Comparison of ENCODE assay signal across 8 cellular contexts in genomic region chrX:49269768-49270248, GRCh38. TPM values are rescaled to one million over a fixed set of nuclear protein-coding genes. Genes with fewer than 3 reads are reported as not detected.
DNase-seq lines count a peak whose midpoint lies in the region; ATAC-seq and TF ChIP-seq lines count a peak whose summit lies in the region.

PPP1R3F (plus strand) TSS chrX:49269793; CDS start chrX:49269870, 77 bp downstream.

- H3K4me3 Mint-ChIP-seq in CD14-positive monocyte: peak within 1 kb of the TSS; percentile 85 to 99

- intact Hi-C loops in CD14-positive monocyte (cut with micrococcal nuclease): no loop called here
- intact Hi-C loops in body of pancreas (cut with DNase I): no loop called here
- intact Hi-C loops in testis (cut with DNase I; ENCODE audit: low total_unique reads): no loop called here

- H3K9me3 ChIP-seq in body of pancreas: no peaks in the 10 kb centered on the region
- no peaks in the 10 kb centered on the region for H3K9me3 ChIP-seq in liver (ENCODE audit: control insufficient read depth in 4 of 4, low read length in 3 of 4)
- no peaks in the 10 kb centered on the region for H3K9me3 ChIP-seq in testis

- WGBS in body of pancreas, 2 donors: 0% methylated on average over 25 of the region's 70 CpGs; no CpG with 5 or more reads in 1 of the 2 donors
- under 1% methylated on average over 70 of the region's 70 CpGs for WGBS in liver
- 0% methylated on average over 28 of the region's 70 CpGs; no CpG with 5 or more reads in 1 of the 2 donors for WGBS in testis, 2 donors

- DNase-seq in CD14-positive monocyte (ENCODE audit: low spot score) (no peak), GM20000 (ENCODE audit: low spot score) (peak; percentile 58), body of pancreas (no peak), testis (no peak), 8988T (no peak), inferior parietal cortex (ENCODE audit: extremely low spot score) (no peak)

- H3K4me3 ChIP-seq in body of pancreas (peak within 1 kb of the TSS; percentile 19 to 43), liver (ENCODE audit: low read depth in 1 of 3, low read length in 3 of 3) (peak within 1 kb of the TSS; percentile 71 to 81 (median 76)), testis (peak within 1 kb of the TSS; percentile 60 to 74)

- peaks cover 0 to 2% of the 10 kb centered on the region in 2 donors for H3K36me3 Mint-ChIP-seq in CD14-positive monocyte

- H3K4me1 Mint-ChIP-seq in CD14-positive monocyte: peaks cover 34% of the 10 kb centered on the region

- H3K27me3 Mint-ChIP-seq in CD14-positive monocyte (ENCODE audit: low read depth in 3 of 3): peaks cover 0 to 8% (median 3%) of the 10 kb centered on the region in 3 donors

- peaks cover 37% of the 10 kb centered on the region for H3K4me1 ChIP-seq in body of pancreas
- peaks cover 9 to 43% (median 29%) of the 10 kb centered on the region in 4 donors for H3K4me1 ChIP-seq in liver (ENCODE audit: control insufficient read depth in 4 of 4, insufficient read depth in 4 of 4, low read length in 3 of 4)
- no peaks in the 10 kb centered on the region for H3K4me1 ChIP-seq in testis

- ATAC-seq in HG03565 (IDR thresholded peaks at IDR 0.05; ENCODE audit: unreplicated experiment) (peak; percentile 8), body of pancreas (peak; percentile 22)

- TF ChIP-seq POLR2A in body of pancreas (IDR thresholded peaks at IDR 0.05): peak in 2 of 3 donors; percentile 15 to 60
- TF ChIP-seq POLR2A in testis (IDR thresholded peaks at IDR 0.05): no peak

- H3K27ac Mint-ChIP-seq in CD14-positive monocyte: peak within 1 kb of the TSS; percentile 99 to 100 (median 100)

- no peak for TF ChIP-seq CTCF in CD14-positive monocyte (IDR thresholded peaks at IDR 0.05)
- no peak for TF ChIP-seq CTCF in GM20000 (IDR thresholded peaks at IDR 0.05; ENCODE audit: extremely low read depth, missing control alignments)
- TF ChIP-seq CTCF in body of pancreas (IDR thresholded peaks at IDR 0.05): no peak
- TF ChIP-seq CTCF in liver (IDR thresholded peaks at IDR 0.05; ENCODE audit: low read depth, low read length, missing input control): no peak
- TF ChIP-seq CTCF in testis (IDR thresholded peaks at IDR 0.05): no peak

- no peaks in the 10 kb centered on the region for H3K27me3 ChIP-seq in body of pancreas
- no peaks in the 10 kb centered on the region for H3K27me3 ChIP-seq in liver (ENCODE audit: control insufficient read depth in 4 of 4, insufficient read depth in 4 of 4, low read length in 3 of 4)
- H3K27me3 ChIP-seq in testis: no peaks in the 10 kb centered on the region

- H3K27ac ChIP-seq in body of pancreas: peak within 1 kb of the TSS; percentile 90 to 96 (median 93)
- peak within 1 kb of the TSS; percentile 92 to 99 for H3K27ac ChIP-seq in liver (ENCODE audit: low read depth in 1 of 2, low read length in 2 of 2)
- H3K27ac ChIP-seq in testis: peak within 1 kb of the TSS; percentile 90 to 92

- H3K9ac ChIP-seq in liver (ENCODE audit: low read depth in 1 of 2, low read length in 2 of 2): peak within 1 kb of the TSS; percentile 48 to 94

- TF ChIP-seq RAD21 in liver (IDR thresholded peaks at IDR 0.05): no peak

- H3K36me3 ChIP-seq in body of pancreas (replicated peaks in 1 of 2; ENCODE audit: insufficient read depth in 1 of 2, low read depth in 2 of 2) (no peaks in the 10 kb centered on the region), liver (ENCODE audit: control insufficient read depth in 4 of 4, insufficient read depth in 3 of 4, low read depth in 1 of 4, low read length in 3 of 4) (no peaks in the 10 kb centered on the region), testis (ENCODE audit: low read depth, missing control alignments) (no peaks in the 10 kb centered on the region)

- peaks cover 0 to 11% (median 2%) of the 10 kb centered on the region in 7 donors for H3K9me3 Mint-ChIP-seq in CD14-positive monocyte

TF ChIP-seq in liver, 16 proteins besides CTCF, POLR2A, EP300 and RAD21:
- TF ChIP-seq HNF4A (conservative IDR thresholded peaks at IDR 0.05): no peak
- no peak for TF ChIP-seq NR2F2 (IDR thresholded peaks at IDR 0.05)
- no peak for TF ChIP-seq RXRA (IDR thresholded peaks at IDR 0.05)
- TF ChIP-seq YY1 (IDR thresholded peaks at IDR 0.05): peak; percentile 57

RNA-seq across cellular contexts. Expression of gene PPP1R3F, which starts in this region (rescaled TPM):
- polyA plus RNA-seq in CD14-positive monocyte: 1 to 10 TPM in 1 of 2 donors, under 1 TPM in 1; 0.47 to 1.6 TPM
- total RNA-seq in body of pancreas: 10 to 100 TPM in 1 of 2 donors, 1 to 10 TPM in 1; 3.0 to 16.3 TPM
- total RNA-seq in liver: 1 to 10 TPM; 1.3 to 1.7 TPM
- polyA plus RNA-seq in liver: 1 to 10 TPM in 1 of 2 donors, under 1 TPM in 1; 0.78 to 1.6 TPM
- total RNA-seq in testis: 10 to 100 TPM; 17.6 to 18.0 TPM
- polyA plus RNA-seq in testis (ENCODE audit: insufficient read depth, low read depth, low replicate concordance): 7.6 TPM
